Comparison of ENCODE assay signal across 1 cellular context in the genomic region with DNA sequence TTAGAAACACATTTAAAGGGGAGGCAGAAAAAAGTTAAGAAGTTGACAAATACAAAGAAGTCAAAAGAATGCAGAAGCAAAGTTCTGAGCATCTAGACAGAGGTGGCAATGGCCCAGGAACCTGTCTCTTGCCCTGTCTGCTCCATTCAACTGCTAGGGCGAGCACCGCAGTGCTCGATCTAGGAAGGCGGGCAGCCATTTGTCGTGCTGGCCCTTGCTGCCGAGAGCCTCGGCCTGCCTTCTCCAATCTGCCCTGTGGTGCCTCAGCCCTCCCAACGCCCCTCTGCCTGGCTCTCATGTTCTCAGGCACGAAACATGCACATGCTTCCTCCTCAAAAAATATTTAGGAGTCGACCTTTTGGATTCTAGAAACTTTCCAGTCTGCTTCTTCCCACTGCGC.
TF ChIP-seq lines count a peak whose summit lies in the region.

No MANE protein-coding gene starts in this region.

TF ChIP-seq in WTC11, 78 proteins besides CTCF, POLR2A, EP300 and RAD21 (continued from another document):
- TF ChIP-seq, protein P1, sequence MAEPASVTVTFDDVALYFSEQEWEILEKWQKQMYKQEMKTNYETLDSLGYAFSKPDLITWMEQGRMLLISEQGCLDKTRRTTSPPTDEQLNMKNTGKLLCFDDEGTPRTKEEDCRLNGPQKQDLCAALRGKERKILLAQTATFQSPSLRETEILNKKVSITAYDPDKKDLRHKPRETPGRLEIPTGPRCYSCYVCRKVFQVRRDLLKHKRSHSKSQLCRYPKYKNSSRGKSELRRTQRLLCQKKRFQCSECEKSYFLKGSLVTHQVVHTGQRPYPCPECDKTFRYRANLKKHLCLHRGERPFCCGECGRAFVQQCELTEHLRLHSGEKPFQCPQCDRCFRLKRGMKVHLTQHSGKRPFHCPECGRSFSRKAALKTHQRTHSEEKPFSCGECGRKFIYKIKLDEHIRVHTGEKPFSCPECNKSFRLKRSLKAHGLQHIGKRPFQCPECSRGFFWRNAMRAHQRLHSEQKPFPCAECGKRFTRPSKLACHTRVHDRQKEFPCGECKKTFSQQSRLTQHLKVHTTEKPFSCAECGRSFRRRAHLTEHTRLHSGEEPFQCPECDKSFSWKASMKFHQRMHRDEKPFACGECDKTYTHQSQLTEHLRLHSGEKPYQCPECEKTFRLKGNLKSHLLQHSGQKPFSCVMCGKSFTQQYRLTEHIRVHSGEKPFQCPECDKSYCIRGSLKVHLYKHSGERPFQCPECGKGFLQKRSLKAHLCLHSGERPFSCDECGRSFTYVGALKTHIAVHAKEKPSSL (CRISPR knock-in tag; conservative IDR thresholded peaks at IDR 0.05): no peak
- no peak for TF ChIP-seq HMGA2 (CRISPR knock-in tag; IDR thresholded peaks at IDR 0.05)
- no peak for TF ChIP-seq IRF2 (CRISPR knock-in tag; IDR thresholded peaks at IDR 0.05; ENCODE audit: borderline replicate concordance, low read depth)
- TF ChIP-seq, protein P2, sequence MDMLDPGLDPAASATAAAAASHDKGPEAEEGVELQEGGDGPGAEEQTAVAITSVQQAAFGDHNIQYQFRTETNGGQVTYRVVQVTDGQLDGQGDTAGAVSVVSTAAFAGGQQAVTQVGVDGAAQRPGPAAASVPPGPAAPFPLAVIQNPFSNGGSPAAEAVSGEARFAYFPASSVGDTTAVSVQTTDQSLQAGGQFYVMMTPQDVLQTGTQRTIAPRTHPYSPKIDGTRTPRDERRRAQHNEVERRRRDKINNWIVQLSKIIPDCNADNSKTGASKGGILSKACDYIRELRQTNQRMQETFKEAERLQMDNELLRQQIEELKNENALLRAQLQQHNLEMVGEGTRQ (CRISPR knock-in tag; IDR thresholded peaks at IDR 0.05): no peak
- TF ChIP-seq, protein P3, sequence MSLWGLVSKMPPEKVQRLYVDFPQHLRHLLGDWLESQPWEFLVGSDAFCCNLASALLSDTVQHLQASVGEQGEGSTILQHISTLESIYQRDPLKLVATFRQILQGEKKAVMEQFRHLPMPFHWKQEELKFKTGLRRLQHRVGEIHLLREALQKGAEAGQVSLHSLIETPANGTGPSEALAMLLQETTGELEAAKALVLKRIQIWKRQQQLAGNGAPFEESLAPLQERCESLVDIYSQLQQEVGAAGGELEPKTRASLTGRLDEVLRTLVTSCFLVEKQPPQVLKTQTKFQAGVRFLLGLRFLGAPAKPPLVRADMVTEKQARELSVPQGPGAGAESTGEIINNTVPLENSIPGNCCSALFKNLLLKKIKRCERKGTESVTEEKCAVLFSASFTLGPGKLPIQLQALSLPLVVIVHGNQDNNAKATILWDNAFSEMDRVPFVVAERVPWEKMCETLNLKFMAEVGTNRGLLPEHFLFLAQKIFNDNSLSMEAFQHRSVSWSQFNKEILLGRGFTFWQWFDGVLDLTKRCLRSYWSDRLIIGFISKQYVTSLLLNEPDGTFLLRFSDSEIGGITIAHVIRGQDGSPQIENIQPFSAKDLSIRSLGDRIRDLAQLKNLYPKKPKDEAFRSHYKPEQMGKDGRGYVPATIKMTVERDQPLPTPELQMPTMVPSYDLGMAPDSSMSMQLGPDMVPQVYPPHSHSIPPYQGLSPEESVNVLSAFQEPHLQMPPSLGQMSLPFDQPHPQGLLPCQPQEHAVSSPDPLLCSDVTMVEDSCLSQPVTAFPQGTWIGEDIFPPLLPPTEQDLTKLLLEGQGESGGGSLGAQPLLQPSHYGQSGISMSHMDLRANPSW (CRISPR knock-in tag; conservative IDR thresholded peaks at IDR 0.05; ENCODE audit: low read depth): no peak
TF ChIP-seq in WTC11: peak in this region for 0.
